ENCODE assay signal across 23 cellular contexts in the genomic region with DNA sequence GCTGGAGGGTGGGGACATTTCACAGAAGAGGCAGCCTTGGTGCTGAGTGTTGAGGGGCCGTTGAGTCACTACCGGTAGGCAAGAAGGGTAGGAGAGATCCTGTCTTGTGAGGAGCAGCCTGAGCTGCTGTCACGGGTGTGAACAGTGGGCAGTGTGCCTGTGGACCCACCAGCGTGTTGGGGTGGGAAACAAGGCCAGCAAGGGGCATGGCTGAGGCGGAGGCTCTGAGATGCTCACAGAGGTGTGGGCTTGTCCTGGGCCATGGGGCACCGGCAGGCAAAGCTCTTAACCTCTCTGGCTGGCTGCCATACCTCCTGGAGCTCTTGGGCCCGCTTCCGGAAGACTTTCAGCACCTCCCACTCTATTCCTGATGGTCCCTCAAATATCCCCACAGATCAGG. TPM values are rescaled to one million over a fixed set of nuclear protein-coding genes. Genes with fewer than 3 reads are reported as not detected.
DNase-seq lines count a peak whose midpoint lies in the region; TF ChIP-seq lines count a peak whose summit lies in the region.
"Had no signal": no experiment of that assay in that cellular context is flagged by ENCODE, and none has a peak within 500 bp of the region (broad histone marks: within the 10 kb centered on the region; RNA-seq: fewer than 3 reads in every experiment).

No MANE protein-coding gene starts in this region.

- no peak overlapping the region for H2AFZ ChIP-seq in neuronal stem cell (ENCODE audit: low read length)

- no peak for TF ChIP-seq RAD21 in Ishikawa (IDR thresholded peaks at IDR 0.05; ENCODE audit: low read depth)

- no peaks in the 10 kb centered on the region for H3K36me3 ChIP-seq in neuronal stem cell (replicated peaks in 1 of 2; ENCODE audit: control insufficient read depth in 2 of 2, insufficient read depth in 2 of 2, low read length in 2 of 2)
- H3K36me3 ChIP-seq: BE2C, BLaER1 had no signal

- peak overlapping the region; percentile 8 for H2AK5ac ChIP-seq in neuronal stem cell (ENCODE audit: low read depth, low read length)

- no peak for TF ChIP-seq EP300 in Ishikawa (IDR thresholded peaks at IDR 0.05; ENCODE audit: borderline replicate concordance)

- no peak overlapping the region for H2BK120ac ChIP-seq in neuronal stem cell (ENCODE audit: low read depth, low read length)

- WGBS in neuronal stem cell (ENCODE audit: extremely low coverage in 2 of 2, insufficient read length in 2 of 2, insufficient replicate concordance in 1 of 2), 2 donors, result no CpG with 5 or more reads among the region's 8 CpGs

- no peak overlapping the region for H3K4me3 ChIP-seq in neuronal stem cell (ENCODE audit: low read length in 2 of 2)
- H3K4me3 ChIP-seq: BLaER1, GM12878 had no signal

- H4K91ac ChIP-seq in neuronal stem cell (ENCODE audit: low read depth, low read length, poor library complexity), result no peak overlapping the region

- no peak overlapping the region for H3K27ac ChIP-seq in neuronal stem cell (replicated peaks; ENCODE audit: low read length)
- H3K27ac ChIP-seq: BLaER1 had no signal

- no peak overlapping the region for H3K14ac ChIP-seq in neuronal stem cell (ENCODE audit: low read length)

- no peak overlapping the region for H2BK5ac ChIP-seq in neuronal stem cell (ENCODE audit: low read length)

- DNase-seq in NCI-H69 (lab: John Stamatoyannopoulos, UW) (peak; percentile 19), neuronal stem cell (ENCODE audit: low spot score) (no peak), SK-N-DZ (ENCODE audit: low spot score) (no peak), cerebellum (ENCODE audit: low spot score) (no peak)
- DNase-seq in stimulated activated CD4-positive, alpha-beta T cell treated with anti-CD3 and anti-CD28 coated beads, Interleukin-4, amount 100 ng/mL, for 24 hours, result no peak
- DNase-seq: 8988T; ACHN; BE2C; C1 segment of cervical spinal cord; CD4-positive, alpha-beta memory T cell; CD4-positive, CD25-positive, alpha-beta regulatory T cell; CD8-positive, alpha-beta memory T cell; COR-L47; DMS 273 treated with DMSO at 0.1 percent for 48 hours; DMS153; DMS53; DMS79; DND-41; EL; GDM1 had no signal

- peaks cover 2% of the 10 kb centered on the region for H3K79me1 ChIP-seq in neuronal stem cell (ENCODE audit: low read depth, low read length)

- H2BK15ac ChIP-seq in neuronal stem cell (ENCODE audit: low read length), result no peak overlapping the region

- H2BK12ac ChIP-seq in neuronal stem cell (ENCODE audit: low read length), result peak overlapping the region; percentile 4

- H3K18ac ChIP-seq in neuronal stem cell (ENCODE audit: low read length), result no peak overlapping the region

- peaks cover 0 to 46% (median 7%) of the 10 kb centered on the region in 3 experiments for H3K27me3 ChIP-seq in neuronal stem cell (ENCODE audit: control insufficient read depth in 3 of 3, insufficient read depth in 3 of 3, low read depth in 1 of 3, low read length in 3 of 3)

- H4K8ac ChIP-seq in neuronal stem cell (ENCODE audit: low read depth, low read length), result no peak overlapping the region

- peak overlapping the region; percentile 7 for H3K9ac ChIP-seq in neuronal stem cell (ENCODE audit: low read depth, low read length, poor library complexity)
- H3K9ac ChIP-seq: BLaER1 had no signal

- H3K4me2 ChIP-seq in neuronal stem cell (ENCODE audit: insufficient read depth, low read length, poor library complexity, severe bottlenecking), result no peak overlapping the region
- H3K4me2 ChIP-seq: BLaER1 had no signal

- peaks cover 0 to 3% of the 10 kb centered on the region in 2 donors for H3K4me1 ChIP-seq in neuronal stem cell (ENCODE audit: control insufficient read depth in 2 of 2, insufficient read depth in 1 of 2, low read depth in 1 of 2, low read length in 2 of 2)
- H3K4me1 ChIP-seq: BE2C had no signal

- peaks cover 0 to 1% of the 10 kb centered on the region in 2 donors for H3K9me3 ChIP-seq in neuronal stem cell (replicated peaks in 1 of 2; ENCODE audit: control insufficient read depth in 2 of 2, insufficient read depth in 1 of 2, low read depth in 1 of 2, low read length in 2 of 2)
- H3K9me3 ChIP-seq: BLaER1 had no signal

- no peak overlapping the region for H3K4ac ChIP-seq in neuronal stem cell (ENCODE audit: low read length)

- H3K23ac ChIP-seq in neuronal stem cell (ENCODE audit: low read depth, low read length, poor library complexity), result no peak overlapping the region

TF ChIP-seq in Ishikawa, 13 proteins besides CTCF, POLR2A, EP300 and RAD21:
- TF ChIP-seq NFIC (IDR thresholded peaks at IDR 0.05) (0 out of 2 replicates have a peak, but pooled peaks have one; percentile 20), CEBPB (IDR thresholded peaks at IDR 0.05) (no peak)

RNA-seq across cellular contexts. Expression of a gene that starts 33.6 kb away (rescaled TPM):
- polyA plus RNA-seq in neuronal stem cell (2013, experiment 1 of 2), result 32.4 TPM
- 33.6 TPM for polyA plus RNA-seq in neuronal stem cell (2013, experiment 2 of 2)
- polyA plus RNA-seq in SK-N-DZ (2014; cell fraction: cytosol; rRNA removed), result 4.1 and 7.2 TPM in 2 replicates
- polyA plus RNA-seq in SK-N-DZ (2014; cell fraction: nucleus; rRNA removed), result 26.6 and 29.5 TPM in 2 replicates
- 76.5 TPM for total RNA-seq in cerebellum

RNA-seq across cellular contexts. Expression of a gene that starts 49.8 kb away (rescaled TPM):
- 8.2 TPM for polyA plus RNA-seq in neuronal stem cell (2013, experiment 1 of 2)
- polyA plus RNA-seq in neuronal stem cell (2013, experiment 2 of 2), result 8.7 TPM
- polyA plus RNA-seq in SK-N-DZ (2014; cell fraction: cytosol; rRNA removed), result 13.0 and 13.8 TPM in 2 replicates
- polyA plus RNA-seq in SK-N-DZ (2014; cell fraction: nucleus; rRNA removed), result 31.6 and 43.8 TPM in 2 replicates
- total RNA-seq in cerebellum, result 14.2 TPM

RNA-seq across cellular contexts. Expression of a gene that starts 55.1 kb away (rescaled TPM):
- polyA plus RNA-seq in neuronal stem cell (2013, experiment 1 of 2), result 19.4 TPM
- 19.4 TPM for polyA plus RNA-seq in neuronal stem cell (2013, experiment 2 of 2)
- polyA plus RNA-seq in SK-N-DZ (2014; cell fraction: cytosol; rRNA removed), result 47.9 and 53.6 TPM in 2 replicates
- polyA plus RNA-seq in SK-N-DZ (2014; cell fraction: nucleus; rRNA removed), result 26.4 and 29.3 TPM in 2 replicates
- 18.9 TPM for total RNA-seq in cerebellum

RNA-seq across cellular contexts. Expression of a gene that starts 59.5 kb away (rescaled TPM):
- 74.1 TPM for polyA plus RNA-seq in neuronal stem cell (2013, experiment 1 of 2)
- 73.2 TPM for polyA plus RNA-seq in neuronal stem cell (2013, experiment 2 of 2)
- polyA plus RNA-seq in SK-N-DZ (2014; cell fraction: cytosol; rRNA removed), result 56.2 and 59.4 TPM in 2 replicates
- polyA plus RNA-seq in SK-N-DZ (2014; cell fraction: nucleus; rRNA removed), result 45.9 and 61.1 TPM in 2 replicates
- 29.6 TPM for total RNA-seq in cerebellum
